Comparison of ENCODE assay signal across 37 cellular contexts in the genomic region with DNA sequence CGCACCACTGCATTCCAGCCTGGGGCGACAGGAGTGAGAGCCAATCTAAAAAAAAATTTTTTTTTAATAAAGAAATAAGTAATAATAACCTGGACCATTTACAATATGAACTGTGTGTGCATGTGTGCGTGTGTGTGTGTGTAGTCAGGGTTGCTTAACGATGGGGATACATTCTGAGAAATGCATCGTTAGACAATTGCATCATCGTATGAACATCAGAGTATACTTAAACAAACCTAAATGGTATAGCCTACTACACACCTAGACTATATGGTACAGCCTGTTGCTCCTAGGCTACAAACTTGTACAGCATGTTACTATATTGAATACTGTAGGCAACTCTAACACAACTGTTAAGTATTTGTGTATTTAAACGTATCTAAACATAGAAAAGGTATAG.
"Had no signal": no experiment of that assay in that cellular context is flagged by ENCODE, and none has a peak within 500 bp of the region (broad histone marks: within the 10 kb centered on the region; RNA-seq: fewer than 3 reads in every experiment).

No MANE protein-coding gene starts in this region.

- H3K27ac Mint-ChIP-seq: activated B cell treated with CpG ODN at 0.5 μM for 24 hours; activated CD4-positive, alpha-beta memory T cell treated with anti-CD3 and anti-CD28 coated beads for 36 hours; activated CD4-positive, alpha-beta T cell treated with anti-CD3 and anti-CD28 coated beads, Interleukin-2, amount 10 ng/mL, durations not matched to agents 24 days and 14 days; activated CD8-positive, alpha-beta T cell treated with anti-CD3 and anti-CD28 coated beads for 36 hours; activated naive CD4-positive, alpha-beta T cell treated with anti-CD3 and anti-CD28 coated beads for 36 hours; activated naive CD4-positive, alpha-beta T cell treated with anti-CD3 and anti-CD28 coated beads, Interleukin-2, amount 50 U/mL, for 72 hours; activated naive CD8-positive, alpha-beta T cell treated with anti-CD3 and anti-CD28 coated beads for 36 hours; activated T-cell treated with anti-CD3 and anti-CD28 coated beads, Interleukin-2, amount 50 U/mL, for 72 hours; activated T-helper 1 cell treated with anti-CD3 and anti-CD28 coated beads, Interleukin-12 subunit alpha, Interleukin-12 subunit beta, Interleukin-2, Interleukin-4 antibody, amounts not matched to agents 30 ng/mL and 10 ng/mL and 1 ng/mL, durations not matched to agents 14 hours and 24 hours and 36 hours; activated T-helper 17 cell treated with anti-CD3 and anti-CD28 coated beads, Interleukin-2, amount 50 U/mL, for 72 hours had no signal

- H3K27ac ChIP-seq: adrenal gland, cardiac muscle cell, VCaP had no signal

- H3K27me3 ChIP-seq: adrenal gland, cardiac muscle cell had no signal

- H3K4me3 Mint-ChIP-seq: activated B cell treated with CpG ODN at 0.5 μM for 24 hours; activated CD4-positive, alpha-beta memory T cell treated with anti-CD3 and anti-CD28 coated beads for 36 hours; activated CD4-positive, alpha-beta T cell treated with anti-CD3 and anti-CD28 coated beads, Interleukin-2, amount 10 ng/mL, durations not matched to agents 24 days and 14 days; activated CD8-positive, alpha-beta T cell treated with anti-CD3 and anti-CD28 coated beads for 36 hours; activated naive CD4-positive, alpha-beta T cell treated with anti-CD3 and anti-CD28 coated beads for 36 hours; activated naive CD8-positive, alpha-beta T cell treated with anti-CD3 and anti-CD28 coated beads for 36 hours; activated T-cell treated with anti-CD3 and anti-CD28 coated beads, Interleukin-2, amount 50 U/mL, for 4 hours; activated T-cell treated with anti-CD3 and anti-CD28 coated beads, Interleukin-2, amount 50 U/mL, for 72 hours; activated T-helper 1 cell treated with anti-CD3 and anti-CD28 coated beads, Interleukin-12 subunit alpha, Interleukin-12 subunit beta, Interleukin-2, Interleukin-4 antibody, amounts not matched to agents 30 ng/mL and 10 ng/mL and 1 ng/mL, durations not matched to agents 14 hours and 24 hours and 36 hours; activated T-helper 17 cell treated with anti-CD3 and anti-CD28 coated beads, Interleukin-2, amount 50 U/mL, for 72 hours; brain; central memory CD8-positive, alpha-beta T cell; T-helper 1 cell treated with Interleukin-12 subunit alpha and Interleukin-12 subunit beta and Interleukin-4 antibody, amounts not matched to agents 30 μg/mL and 1 μg/mL, for 36 hours; T-helper 2 cell treated with Interferon-gamma antibody and Interleukin-4, amounts not matched to agents 5 μg/mL and 100 μg/mL, for 36 hours had no signal

- FAIRE-seq: bronchial epithelial cell, TTC549 had no signal

- H3K27me3 Mint-ChIP-seq: activated B cell treated with CpG ODN at 0.5 μM for 24 hours; activated CD4-positive, alpha-beta memory T cell treated with anti-CD3 and anti-CD28 coated beads for 36 hours; activated CD4-positive, alpha-beta T cell treated with anti-CD3 and anti-CD28 coated beads, Interleukin-2, amount 10 ng/mL, durations not matched to agents 24 days and 14 days; activated CD8-positive, alpha-beta T cell treated with anti-CD3 and anti-CD28 coated beads for 36 hours; activated naive CD8-positive, alpha-beta T cell treated with anti-CD3 and anti-CD28 coated beads for 36 hours; activated T-helper 17 cell treated with anti-CD3 and anti-CD28 coated beads, Interleukin-2, amount 50 U/mL, for 72 hours; brain; central memory CD8-positive, alpha-beta T cell had no signal

- H3K9me3 ChIP-seq: adrenal gland had no signal

- H3K9me3 Mint-ChIP-seq: activated B cell treated with CpG ODN at 0.5 μM for 24 hours; activated CD4-positive, alpha-beta memory T cell treated with anti-CD3 and anti-CD28 coated beads for 36 hours; activated CD4-positive, alpha-beta T cell treated with anti-CD3 and anti-CD28 coated beads, Interleukin-2, amount 10 ng/mL, durations not matched to agents 24 days and 14 days; activated CD8-positive, alpha-beta T cell treated with anti-CD3 and anti-CD28 coated beads for 36 hours; activated naive CD4-positive, alpha-beta T cell treated with anti-CD3 and anti-CD28 coated beads for 36 hours; activated naive CD4-positive, alpha-beta T cell treated with anti-CD3 and anti-CD28 coated beads, Interleukin-2, amount 50 U/mL, for 72 hours; activated naive CD8-positive, alpha-beta T cell treated with anti-CD3 and anti-CD28 coated beads for 36 hours; activated T-cell treated with anti-CD3 and anti-CD28 coated beads, Interleukin-2, amount 50 U/mL, for 4 hours; activated T-cell treated with anti-CD3 and anti-CD28 coated beads, Interleukin-2, amount 50 U/mL, for 72 hours; activated T-helper 1 cell treated with anti-CD3 and anti-CD28 coated beads, Interleukin-12 subunit alpha, Interleukin-12 subunit beta, Interleukin-2, Interleukin-4 antibody, amounts not matched to agents 30 ng/mL and 10 ng/mL and 1 ng/mL, durations not matched to agents 14 hours and 24 hours and 36 hours; activated T-helper 17 cell treated with anti-CD3 and anti-CD28 coated beads, Interleukin-2, amount 50 U/mL, for 72 hours; brain; central memory CD8-positive, alpha-beta T cell; T-helper 1 cell treated with Interleukin-12 subunit alpha and Interleukin-12 subunit beta and Interleukin-4 antibody, amounts not matched to agents 30 μg/mL and 1 μg/mL, for 36 hours; T-helper 2 cell treated with Interferon-gamma antibody and Interleukin-4, amounts not matched to agents 5 μg/mL and 100 μg/mL, for 36 hours had no signal

- H3K4me3 ChIP-seq: adrenal gland, cardiac muscle cell had no signal

- DNase-seq: activated B cell treated with CpG ODN at 0.5 μM for 24 hours; activated CD4-positive, alpha-beta memory T cell treated with anti-CD3 and anti-CD28 coated beads for 36 hours; activated CD4-positive, alpha-beta T cell treated with anti-CD3 and anti-CD28 coated beads for 4 hours; activated CD4-positive, alpha-beta T cell treated with anti-CD3 and anti-CD28 coated beads, Interleukin-2, amount 10 ng/mL, durations not matched to agents 24 days and 14 days; activated CD4-positive, alpha-beta T cell treated with anti-CD3 and anti-CD28 coated beads, Interleukin-2, amount 50 U/mL, for 1 hour; activated CD4-positive, alpha-beta T cell treated with anti-CD3 and anti-CD28 coated beads, Interleukin-2, amount 50 U/mL, for 4 hours; activated CD4-positive, CD25-positive, alpha-beta regulatory T cell treated with anti-CD3 and anti-CD28 coated beads, Interleukin-2, amount 50 U/mL, for 72 hours; activated CD8-positive, alpha-beta memory T cell treated with anti-CD3 and anti-CD28 coated beads, Interleukin-2, amount 50 U/mL, for 4 hours; activated CD8-positive, alpha-beta T cell treated with anti-CD3 and anti-CD28 coated beads for 36 hours; activated effector memory CD4-positive, alpha-beta T cell treated with anti-CD3 and anti-CD28 coated beads, Interleukin-2, amount 50 U/mL, for 16 hours; activated gamma-delta T cell treated with Interleukin-2 at 50 U/mL for 16 hours; activated naive CD4-positive, alpha-beta T cell; activated naive CD4-positive, alpha-beta T cell treated with anti-CD3 and anti-CD28 coated beads for 36 hours; activated naive CD4-positive, alpha-beta T cell treated with anti-CD3 and anti-CD28 coated beads, Interleukin-2, amount 50 U/mL, for 16 hours; activated naive CD8-positive, alpha-beta T cell treated with anti-CD3 and anti-CD28 coated beads for 36 hours; activated T-cell treated with anti-CD3 and anti-CD28 coated beads for 4 hours; activated T-cell treated with anti-CD3 and anti-CD28 coated beads, Interleukin-2, amount 50 U/mL, for 1 hour; activated T-cell treated with anti-CD3 and anti-CD28 coated beads, Interleukin-2, amount 50 U/mL, for 4 hours; activated T-cell treated with anti-CD3 and anti-CD28 coated beads, Interleukin-2, amount 50 U/mL, for 72 hours; adrenal gland; amniotic stem cell; aorta; caudate nucleus; cerebellar nuclear complex; T-helper 2 cell; T-helper 9 cell had no signal

- H3K4me1 Mint-ChIP-seq: activated B cell treated with CpG ODN at 0.5 μM for 24 hours; central memory CD8-positive, alpha-beta T cell had no signal
